Comparison of ENCODE assay signal across 1 cellular context in the genomic region with DNA sequence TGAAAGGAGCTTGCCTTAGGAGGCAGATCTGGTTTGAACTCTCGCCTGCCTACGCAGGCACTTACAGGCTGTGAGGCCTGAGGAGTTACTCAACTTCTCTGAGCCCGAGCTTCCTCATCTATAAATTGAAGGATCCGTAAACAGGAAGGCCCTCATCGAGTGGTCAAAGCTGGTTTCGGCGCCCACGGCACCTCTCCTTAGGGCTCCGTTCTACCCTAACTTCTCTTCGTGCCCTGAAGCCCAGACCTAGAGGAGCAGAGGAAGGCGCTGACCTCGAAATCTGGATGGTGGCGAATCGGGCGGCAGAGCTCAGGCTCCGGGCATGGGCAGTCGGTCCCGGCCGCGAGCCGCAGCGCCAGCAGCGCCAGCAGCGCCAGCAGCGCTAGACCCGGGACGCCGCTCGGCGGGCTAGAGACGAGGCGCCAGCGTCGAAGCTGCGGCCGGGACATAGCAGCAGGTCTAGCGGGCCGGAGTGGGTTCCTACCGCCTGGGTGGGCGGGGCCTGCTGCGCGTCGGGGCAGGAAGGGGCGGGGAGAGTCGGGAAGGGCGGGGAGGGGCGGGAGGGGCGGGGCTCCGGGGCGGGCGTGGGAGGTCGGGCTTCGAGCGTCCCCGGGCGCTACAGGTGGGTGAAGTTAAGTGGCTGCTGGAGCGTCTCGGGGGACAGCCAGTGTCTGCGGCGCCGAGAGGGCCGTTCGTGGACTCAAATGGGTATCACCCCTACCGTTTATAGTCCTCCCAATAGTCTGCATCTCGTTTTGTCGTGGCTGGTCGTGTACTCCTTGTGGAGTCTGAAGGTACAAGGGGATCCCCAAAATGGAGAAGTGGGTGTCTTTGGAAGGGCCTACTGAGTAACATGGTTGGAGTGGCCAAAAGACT.
A peak's percentile ranks its signal among the peaks of the same experiment; 100 is the strongest.
TF ChIP-seq lines count a peak whose summit lies in the region.

A gene with protein sequence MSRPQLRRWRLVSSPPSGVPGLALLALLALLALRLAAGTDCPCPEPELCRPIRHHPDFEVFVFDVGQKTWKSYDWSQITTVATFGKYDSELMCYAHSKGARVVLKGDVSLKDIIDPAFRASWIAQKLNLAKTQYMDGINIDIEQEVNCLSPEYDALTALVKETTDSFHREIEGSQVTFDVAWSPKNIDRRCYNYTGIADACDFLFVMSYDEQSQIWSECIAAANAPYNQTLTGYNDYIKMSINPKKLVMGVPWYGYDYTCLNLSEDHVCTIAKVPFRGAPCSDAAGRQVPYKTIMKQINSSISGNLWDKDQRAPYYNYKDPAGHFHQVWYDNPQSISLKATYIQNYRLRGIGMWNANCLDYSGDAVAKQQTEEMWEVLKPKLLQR (minus strand): TSS at position 474 of the 876 bp plus-strand sequence. CDS start 25 bp downstream, at position 449.

TF ChIP-seq in WTC11, 78 proteins besides CTCF, POLR2A, EP300 and RAD21 (continued from another document):
- TF ChIP-seq, protein P1, sequence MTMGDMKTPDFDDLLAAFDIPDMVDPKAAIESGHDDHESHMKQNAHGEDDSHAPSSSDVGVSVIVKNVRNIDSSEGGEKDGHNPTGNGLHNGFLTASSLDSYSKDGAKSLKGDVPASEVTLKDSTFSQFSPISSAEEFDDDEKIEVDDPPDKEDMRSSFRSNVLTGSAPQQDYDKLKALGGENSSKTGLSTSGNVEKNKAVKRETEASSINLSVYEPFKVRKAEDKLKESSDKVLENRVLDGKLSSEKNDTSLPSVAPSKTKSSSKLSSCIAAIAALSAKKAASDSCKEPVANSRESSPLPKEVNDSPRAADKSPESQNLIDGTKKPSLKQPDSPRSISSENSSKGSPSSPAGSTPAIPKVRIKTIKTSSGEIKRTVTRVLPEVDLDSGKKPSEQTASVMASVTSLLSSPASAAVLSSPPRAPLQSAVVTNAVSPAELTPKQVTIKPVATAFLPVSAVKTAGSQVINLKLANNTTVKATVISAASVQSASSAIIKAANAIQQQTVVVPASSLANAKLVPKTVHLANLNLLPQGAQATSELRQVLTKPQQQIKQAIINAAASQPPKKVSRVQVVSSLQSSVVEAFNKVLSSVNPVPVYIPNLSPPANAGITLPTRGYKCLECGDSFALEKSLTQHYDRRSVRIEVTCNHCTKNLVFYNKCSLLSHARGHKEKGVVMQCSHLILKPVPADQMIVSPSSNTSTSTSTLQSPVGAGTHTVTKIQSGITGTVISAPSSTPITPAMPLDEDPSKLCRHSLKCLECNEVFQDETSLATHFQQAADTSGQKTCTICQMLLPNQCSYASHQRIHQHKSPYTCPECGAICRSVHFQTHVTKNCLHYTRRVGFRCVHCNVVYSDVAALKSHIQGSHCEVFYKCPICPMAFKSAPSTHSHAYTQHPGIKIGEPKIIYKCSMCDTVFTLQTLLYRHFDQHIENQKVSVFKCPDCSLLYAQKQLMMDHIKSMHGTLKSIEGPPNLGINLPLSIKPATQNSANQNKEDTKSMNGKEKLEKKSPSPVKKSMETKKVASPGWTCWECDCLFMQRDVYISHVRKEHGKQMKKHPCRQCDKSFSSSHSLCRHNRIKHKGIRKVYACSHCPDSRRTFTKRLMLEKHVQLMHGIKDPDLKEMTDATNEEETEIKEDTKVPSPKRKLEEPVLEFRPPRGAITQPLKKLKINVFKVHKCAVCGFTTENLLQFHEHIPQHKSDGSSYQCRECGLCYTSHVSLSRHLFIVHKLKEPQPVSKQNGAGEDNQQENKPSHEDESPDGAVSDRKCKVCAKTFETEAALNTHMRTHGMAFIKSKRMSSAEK (CRISPR knock-in tag; IDR thresholded peaks at IDR 0.05; ENCODE audit: borderline replicate concordance): no peak
- TF ChIP-seq ZNF317 (CRISPR knock-in tag; IDR thresholded peaks at IDR 0.05; ENCODE audit: borderline replicate concordance, low read depth) (no peak), ESRRA (CRISPR knock-in tag; IDR thresholded peaks at IDR 0.05; ENCODE audit: borderline replicate concordance) (0 out of 2 replicates have a peak, but pooled peaks have one; percentile 11), SP1 (CRISPR knock-in tag; conservative IDR thresholded peaks at IDR 0.05) (peak; percentile 60; the same call in 1 of the 2 replicates), CREM (CRISPR knock-in tag; IDR thresholded peaks at IDR 0.05) (0 out of 2 replicates have a peak, but pooled peaks have one; percentile 56)
